ENCODE assay signal across 18 cellular contexts in the genomic region with DNA sequence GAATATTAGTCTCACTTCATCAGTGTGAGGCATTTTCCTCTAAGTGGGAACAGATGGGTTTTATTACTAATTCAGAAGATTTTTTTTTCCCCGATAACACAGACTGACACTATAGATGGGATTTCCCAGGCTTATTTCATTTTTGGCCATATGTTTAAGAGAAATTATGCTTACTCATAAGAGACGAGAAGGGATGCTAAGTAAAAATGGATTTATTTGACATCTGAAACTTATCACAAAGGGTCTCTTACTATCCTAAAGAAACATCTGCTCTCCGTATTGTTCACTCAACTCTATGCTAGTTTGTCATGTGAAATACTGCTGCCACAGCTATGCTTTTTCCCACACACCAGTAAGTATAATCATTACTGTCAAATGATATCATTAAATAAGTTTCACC.
"Had no signal": no experiment of that assay in that cellular context is flagged by ENCODE, and none has a peak within 500 bp of the region (broad histone marks: within the 10 kb centered on the region; RNA-seq: fewer than 3 reads in every experiment).

No MANE protein-coding gene starts in this region.

- H3K36me3 ChIP-seq: adrenal gland, heart right ventricle, neural progenitor cell, ovary, sigmoid colon, suprapubic skin had no signal

- DNase-seq: activated CD4-positive, alpha-beta T cell treated with anti-CD3 and anti-CD28 coated beads for 4 hours; activated CD8-positive, alpha-beta memory T cell treated with anti-CD3 and anti-CD28 coated beads for 24 hours; activated naive CD4-positive, alpha-beta T cell treated with anti-CD3 and anti-CD28 coated beads, Interleukin-2, amount 10 ng/mL, durations not matched to agents 7 days and 5 days; activated T-cell treated with anti-CD3 and anti-CD28 coated beads for 4 hours; adrenal gland; foreskin keratinocyte; heart right ventricle; left ventricle myocardium superior; ovary; sigmoid colon; stimulated activated CD4-positive, alpha-beta T cell treated with anti-CD3 and anti-CD28 coated beads, Interleukin-12 subunit alpha, Interleukin-12 subunit beta, amount 100 ng/mL, for 4 hours; stimulated activated naive CD4-positive, alpha-beta T cell; T-helper 9 cell had no signal

- H3K9me3 Mint-ChIP-seq: dendritic cell treated with granulocyte-macrophage colony-stimulating factor and Interleukin-4, amounts not matched to agents 40 ng/mL and 50 ng/mL, for 4 days; neural progenitor cell; type B pancreatic cell had no signal

- H3K4me3 ChIP-seq: adrenal gland, heart right ventricle, neural progenitor cell, ovary, sigmoid colon, suprapubic skin had no signal

- H3K27ac ChIP-seq: adrenal gland, foreskin keratinocyte, heart right ventricle, neural progenitor cell, ovary, sigmoid colon, suprapubic skin had no signal

- H3K27me3 Mint-ChIP-seq: activated naive CD4-positive, alpha-beta T cell treated with anti-CD3 and anti-CD28 coated beads, Interleukin-2, amount 10 ng/mL, durations not matched to agents 7 days and 5 days; activated T-helper 17 cell treated with anti-CD3 and anti-CD28 coated beads, Interleukin-2, amount 50 U/mL, for 72 hours; dendritic cell treated with granulocyte-macrophage colony-stimulating factor and Interleukin-4, amounts not matched to agents 40 ng/mL and 50 ng/mL, for 4 days; type B pancreatic cell had no signal

- H3K36me3 Mint-ChIP-seq: activated naive CD4-positive, alpha-beta T cell treated with anti-CD3 and anti-CD28 coated beads, Interleukin-2, amount 10 ng/mL, durations not matched to agents 7 days and 5 days; neural progenitor cell; type B pancreatic cell had no signal

- H3K4me1 Mint-ChIP-seq: activated naive CD4-positive, alpha-beta T cell treated with anti-CD3 and anti-CD28 coated beads, Interleukin-2, amount 10 ng/mL, durations not matched to agents 7 days and 5 days; activated T-helper 17 cell treated with anti-CD3 and anti-CD28 coated beads, Interleukin-2, amount 50 U/mL, for 72 hours; neural progenitor cell had no signal

- H3K9ac ChIP-seq: neural progenitor cell had no signal

- H3K9me3 ChIP-seq: adrenal gland, heart right ventricle, ovary, sigmoid colon, suprapubic skin had no signal

- H3K4me3 Mint-ChIP-seq: activated naive CD4-positive, alpha-beta T cell treated with anti-CD3 and anti-CD28 coated beads, Interleukin-2, amount 10 ng/mL, durations not matched to agents 7 days and 5 days; activated T-helper 17 cell treated with anti-CD3 and anti-CD28 coated beads, Interleukin-2, amount 50 U/mL, for 72 hours; dendritic cell treated with granulocyte-macrophage colony-stimulating factor and Interleukin-4, amounts not matched to agents 40 ng/mL and 50 ng/mL, for 4 days; neural progenitor cell; type B pancreatic cell had no signal

- H3K27me3 ChIP-seq: adrenal gland, foreskin keratinocyte, heart right ventricle, neural progenitor cell, ovary, sigmoid colon, suprapubic skin had no signal

- H3K4me1 ChIP-seq: adrenal gland, foreskin keratinocyte, heart right ventricle, neural progenitor cell, sigmoid colon, suprapubic skin had no signal

- H3K27ac Mint-ChIP-seq: activated naive CD4-positive, alpha-beta T cell treated with anti-CD3 and anti-CD28 coated beads, Interleukin-2, amount 10 ng/mL, durations not matched to agents 7 days and 5 days; activated T-helper 17 cell treated with anti-CD3 and anti-CD28 coated beads, Interleukin-2, amount 50 U/mL, for 72 hours; dendritic cell treated with granulocyte-macrophage colony-stimulating factor and Interleukin-4, amounts not matched to agents 40 ng/mL and 50 ng/mL, for 4 days; neural progenitor cell; type B pancreatic cell had no signal
